Comparison of ENCODE assay signal across 10 cellular contexts in the genomic region with DNA sequence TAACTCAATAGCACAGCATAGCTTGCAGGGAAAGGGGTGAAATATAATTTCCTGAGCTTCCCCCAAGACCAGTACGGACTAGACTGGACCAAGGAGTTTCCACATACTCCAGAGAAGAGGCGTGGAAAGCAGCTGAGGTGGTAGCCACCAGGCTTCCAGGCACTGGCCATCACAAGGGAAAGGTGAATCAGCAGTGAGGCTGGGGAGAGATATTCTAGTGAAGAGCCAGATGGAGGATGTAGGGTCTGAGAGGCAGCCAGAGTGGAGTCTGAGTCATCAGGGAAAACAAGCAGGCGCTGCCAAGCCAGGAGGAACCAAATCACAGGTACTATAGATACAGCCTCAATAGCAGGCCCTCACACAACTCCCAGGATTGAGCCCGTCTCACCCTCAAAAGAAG. TPM values are rescaled to one million over a fixed set of nuclear protein-coding genes. Genes with fewer than 3 reads are reported as not detected.
DNase-seq lines count a peak whose midpoint lies in the region; ATAC-seq and TF ChIP-seq lines count a peak whose summit lies in the region.
"Had no signal": no experiment of that assay in that cellular context is flagged by ENCODE, and none has a peak within 500 bp of the region (broad histone marks: within the 10 kb centered on the region; RNA-seq: fewer than 3 reads in every experiment).

No MANE protein-coding gene starts in this region.

- H3K36me3 ChIP-seq in Panc1 (ENCODE audit: control insufficient read depth, insufficient read depth, low read length) = no peaks in the 10 kb centered on the region
- H3K36me3 ChIP-seq in fibroblast of lung (ENCODE audit: control insufficient read depth, insufficient read depth, low read length) = no peaks in the 10 kb centered on the region
- H3K36me3 ChIP-seq in heart left ventricle = no peaks in the 10 kb centered on the region

- no peaks in the 10 kb centered on the region for H4K20me1 ChIP-seq in fibroblast of lung (ENCODE audit: control insufficient read depth, extremely low read depth, insufficient read depth, low read length)

- H3K4me1 Mint-ChIP-seq in activated CD8-positive, alpha-beta T cell treated with anti-CD3 and anti-CD28 coated beads for 36 hours (ENCODE audit: low read depth) = peaks cover 40% of the 10 kb centered on the region
- H3K4me1 Mint-ChIP-seq in activated CD8-positive, alpha-beta T cell treated with anti-CD3 and anti-CD28 coated beads, Interleukin-2, amount 10 ng/mL, durations not matched to agents 7 days and 5 days (ENCODE audit: low read depth) = peaks cover 41% of the 10 kb centered on the region
- H3K4me1 Mint-ChIP-seq in stimulated activated naive CD8-positive, alpha-beta T cell treated with anti-CD3 and anti-CD28 coated beads, Interleukin-15, Interleukin-2, amounts not matched to agents 100 ng/mL and 50 ng/mL, for 24 hours (ENCODE audit: low read depth) = peaks cover 44% of the 10 kb centered on the region

- DNase-seq in activated CD8-positive, alpha-beta T cell treated with anti-CD3 and anti-CD28 coated beads for 36 hours = peak; percentile 24
- DNase-seq in activated CD8-positive, alpha-beta T cell treated with anti-CD3 and anti-CD28 coated beads, Interleukin-2, amount 10 ng/mL, durations not matched to agents 7 days and 5 days = no peak
- DNase-seq in Panc1 (ENCODE audit: low read depth, low spot score) (no peak), fibroblast of lung (ENCODE audit: low read depth in 2 of 2) (peak; percentile 34 to 93), heart left ventricle (no peak), cortex of kidney (lab: John Stamatoyannopoulos, UW) (no peak), NCI-H82 treated with DMSO at 0.1 percent for 48 hours (lab: John Stamatoyannopoulos, UW; ENCODE audit: unreplicated experiment) (no peak)
- DNase-seq: activated CD8-positive, alpha-beta memory T cell treated with anti-CD3 and anti-CD28 coated beads for 24 hours had no signal

- H3K9me3 ChIP-seq in Panc1 (ENCODE audit: control insufficient read depth, insufficient read depth, low read depth, low read length) (no peaks in the 10 kb centered on the region), fibroblast of lung (ENCODE audit: control insufficient read depth, insufficient read depth, low read depth, low read length) (no peaks in the 10 kb centered on the region), heart left ventricle (no peaks in the 10 kb centered on the region)

- no TSS peak for BruUV-seq in Panc1 (replicated peaks; lab: Mats Ljungman, UMichigan)

- H3K36me3 Mint-ChIP-seq in activated CD8-positive, alpha-beta T cell treated with anti-CD3 and anti-CD28 coated beads for 36 hours (ENCODE audit: low read depth) = no peaks in the 10 kb centered on the region
- H3K36me3 Mint-ChIP-seq in activated CD8-positive, alpha-beta T cell treated with anti-CD3 and anti-CD28 coated beads, Interleukin-2, amount 10 ng/mL, durations not matched to agents 7 days and 5 days (ENCODE audit: low read depth) = no peaks in the 10 kb centered on the region
- no peaks in the 10 kb centered on the region for H3K36me3 Mint-ChIP-seq in stimulated activated naive CD8-positive, alpha-beta T cell treated with anti-CD3 and anti-CD28 coated beads, Interleukin-15, Interleukin-2, amounts not matched to agents 100 ng/mL and 50 ng/mL, for 24 hours (ENCODE audit: low read depth)
- H3K36me3 Mint-ChIP-seq: type B pancreatic cell had no signal

- H2AFZ ChIP-seq in fibroblast of lung (ENCODE audit: low read length) = no peak overlapping the region

- no peak overlapping the region for H3K4me2 ChIP-seq in fibroblast of lung (ENCODE audit: extremely low read depth, insufficient read depth, low read length)

- no peak overlapping the region for H3K27ac Mint-ChIP-seq in activated CD8-positive, alpha-beta T cell treated with anti-CD3 and anti-CD28 coated beads for 36 hours
- H3K27ac Mint-ChIP-seq in activated CD8-positive, alpha-beta T cell treated with anti-CD3 and anti-CD28 coated beads, Interleukin-2, amount 10 ng/mL, durations not matched to agents 7 days and 5 days = no peak overlapping the region
- peak overlapping the region; percentile 37 for H3K27ac Mint-ChIP-seq in stimulated activated naive CD8-positive, alpha-beta T cell treated with anti-CD3 and anti-CD28 coated beads, Interleukin-15, Interleukin-2, amounts not matched to agents 100 ng/mL and 50 ng/mL, for 24 hours
- H3K27ac Mint-ChIP-seq: type B pancreatic cell had no signal

- H3K4me1 ChIP-seq in Panc1 (ENCODE audit: control insufficient read depth, insufficient read depth, low read length) = no peaks in the 10 kb centered on the region
- no peaks in the 10 kb centered on the region for H3K4me1 ChIP-seq in fibroblast of lung (ENCODE audit: control insufficient read depth, extremely low read depth, insufficient read depth, low read length)
- H3K4me1 ChIP-seq in heart left ventricle = peaks cover 0 to 19% (median 0%) of the 10 kb centered on the region in 12 donors

- in situ Hi-C loops in Panc1 (cut with HindIII; ENCODE audit: low pct_unique_long_range_greater_than_20kb, low sequenced_read_pairs) = no loop called here

- intact Hi-C loops in activated CD8-positive, alpha-beta T cell treated with anti-CD3 and anti-CD28 coated beads for 36 hours (cut with micrococcal nuclease) = no loop called here
- intact Hi-C loops in Panc1 (cut with micrococcal nuclease; ENCODE audit: unreplicated experiment) = no loop called here
- intact Hi-C loops in heart left ventricle (cut with DNase I) = loop anchor here in 4 of 10 donors (5.0 kb wide), 2 partner anchors 80 to 85 kb away; no protein-coding TSS in a partner anchor

- H3K27me3 Mint-ChIP-seq in activated CD8-positive, alpha-beta T cell treated with anti-CD3 and anti-CD28 coated beads for 36 hours = no peaks in the 10 kb centered on the region
- peaks cover 19% of the 10 kb centered on the region for H3K27me3 Mint-ChIP-seq in activated CD8-positive, alpha-beta T cell treated with anti-CD3 and anti-CD28 coated beads, Interleukin-2, amount 10 ng/mL, durations not matched to agents 7 days and 5 days (ENCODE audit: low read depth)
- H3K27me3 Mint-ChIP-seq in stimulated activated naive CD8-positive, alpha-beta T cell treated with anti-CD3 and anti-CD28 coated beads, Interleukin-15, Interleukin-2, amounts not matched to agents 100 ng/mL and 50 ng/mL, for 24 hours = no peaks in the 10 kb centered on the region

- POLR2A ChIA-PET in activated CD8-positive, alpha-beta T cell treated with anti-CD3 and anti-CD28 coated beads for 36 hours (lab: Charles Lee) = interaction anchor here (1.6 kb wide), 1 partner anchor 10 kb away, joined by 8 read pairs; the partner anchor contains the start of gene RASA2
- POLR2A ChIA-PET in activated CD8-positive, alpha-beta T cell treated with anti-CD3 and anti-CD28 coated beads, Interleukin-2, amount 10 ng/mL, durations not matched to agents 7 days and 5 days (lab: Charles Lee) = interaction anchor here (1.1 kb wide), 1 partner anchor 10 kb away, joined by 4 read pairs; no protein-coding TSS in a partner anchor
- POLR2A ChIA-PET in Panc1 (lab: Charles Lee) = no interaction called here

- no peak for TF ChIP-seq CTCF in activated CD8-positive, alpha-beta T cell treated with anti-CD3 and anti-CD28 coated beads for 36 hours (IDR thresholded peaks at IDR 0.05)
- TF ChIP-seq CTCF in Panc1 (IDR thresholded peaks at IDR 0.05) (no peak), fibroblast of lung (conservative IDR thresholded peaks at IDR 0.05 in 1 of 2, IDR thresholded peaks at IDR 0.05 in 1 of 2; ENCODE audit: low read depth in 1 of 2, low read length in 2 of 2) (no peak), heart left ventricle (IDR thresholded peaks at IDR 0.05) (no peak)

- H3K27me3 ChIP-seq in Panc1 (ENCODE audit: control insufficient read depth, insufficient read depth, low read length) (no peaks in the 10 kb centered on the region), fibroblast of lung (ENCODE audit: control insufficient read depth, insufficient read depth, low read length) (no peaks in the 10 kb centered on the region), heart left ventricle (no peaks in the 10 kb centered on the region)

- CTCF ChIA-PET in activated CD8-positive, alpha-beta T cell treated with anti-CD3 and anti-CD28 coated beads for 36 hours (lab: Charles Lee) = interaction anchor here (1.2 to 6.0 kb wide), 6 partner anchors 9 to 84 kb away, joined by 3 to 31 read pairs (median 5); no protein-coding TSS in a partner anchor
- CTCF ChIA-PET in activated CD8-positive, alpha-beta T cell treated with anti-CD3 and anti-CD28 coated beads, Interleukin-2, amount 10 ng/mL, durations not matched to agents 7 days and 5 days (lab: Charles Lee) = interaction anchor here (1.1 to 3.3 kb wide), 4 partner anchors 10 to 165 kb away, joined by 3 to 27 read pairs (median 4); no protein-coding TSS in a partner anchor
- CTCF ChIA-PET in Panc1 (lab: Charles Lee) = no interaction called here

- no peak overlapping the region for H3K27ac ChIP-seq in Panc1 (ENCODE audit: low read length)
- H3K27ac ChIP-seq in fibroblast of lung (ENCODE audit: insufficient read depth, low read length) = no peak overlapping the region
- H3K27ac ChIP-seq in heart left ventricle = no peak overlapping the region

- no peaks in the 10 kb centered on the region for H3K9me3 Mint-ChIP-seq in activated CD8-positive, alpha-beta T cell treated with anti-CD3 and anti-CD28 coated beads for 36 hours
- H3K9me3 Mint-ChIP-seq in activated CD8-positive, alpha-beta T cell treated with anti-CD3 and anti-CD28 coated beads, Interleukin-2, amount 10 ng/mL, durations not matched to agents 7 days and 5 days (ENCODE audit: insufficient read depth) = no peaks in the 10 kb centered on the region
- H3K9me3 Mint-ChIP-seq in stimulated activated naive CD8-positive, alpha-beta T cell treated with anti-CD3 and anti-CD28 coated beads, Interleukin-15, Interleukin-2, amounts not matched to agents 100 ng/mL and 50 ng/mL, for 24 hours = no peaks in the 10 kb centered on the region
- H3K9me3 Mint-ChIP-seq: type B pancreatic cell had no signal

- H3K4me3 Mint-ChIP-seq in activated CD8-positive, alpha-beta T cell treated with anti-CD3 and anti-CD28 coated beads for 36 hours = no peak overlapping the region
- no peak overlapping the region for H3K4me3 Mint-ChIP-seq in activated CD8-positive, alpha-beta T cell treated with anti-CD3 and anti-CD28 coated beads, Interleukin-2, amount 10 ng/mL, durations not matched to agents 7 days and 5 days
- H3K4me3 Mint-ChIP-seq in stimulated activated naive CD8-positive, alpha-beta T cell treated with anti-CD3 and anti-CD28 coated beads, Interleukin-15, Interleukin-2, amounts not matched to agents 100 ng/mL and 50 ng/mL, for 24 hours = no peak overlapping the region
- H3K4me3 Mint-ChIP-seq: type B pancreatic cell had no signal

- no peak for TF ChIP-seq POLR2A in heart left ventricle (IDR thresholded peaks at IDR 0.05)

- no peak overlapping the region for H3K4me3 ChIP-seq in Panc1 (ENCODE audit: low read depth in 2 of 2, low read length in 2 of 2)
- H3K4me3 ChIP-seq in fibroblast of lung (replicated peaks in 1 of 4; ENCODE audit: control extremely low read depth in 1 of 4, insufficient read depth in 1 of 4, low read depth in 3 of 4, low read length in 4 of 4) = no peak overlapping the region
- H3K4me3 ChIP-seq in heart left ventricle = no peak overlapping the region

- WGBS in heart left ventricle, 4 donors = 96 to 98% (median 97%) methylated on average over 4 of the region's 4 CpGs

- H3K9ac ChIP-seq in fibroblast of lung (ENCODE audit: insufficient read depth, low read length) = no peak overlapping the region

- peak; percentile 64 for ATAC-seq in activated CD8-positive, alpha-beta T cell treated with anti-CD3 and anti-CD28 coated beads for 36 hours
- ATAC-seq in activated CD8-positive, alpha-beta T cell treated with anti-CD3 and anti-CD28 coated beads, Interleukin-2, amount 10 ng/mL, durations not matched to agents 7 days and 5 days = no peak
- ATAC-seq in Panc1 (peak; percentile 80; the same call in 1 of the 2 replicates), heart left ventricle (no peak)

- H3K79me2 ChIP-seq in fibroblast of lung (ENCODE audit: control insufficient read depth, insufficient read depth, low read length) = no peaks in the 10 kb centered on the region

RNA-seq across cellular contexts. Expression of gene RASA2, which starts 9.6 kb away (rescaled TPM):
- 10 to 100 TPM; 35.4 to 41.5 TPM for total RNA-seq in activated CD8-positive, alpha-beta T cell treated with anti-CD3 and anti-CD28 coated beads for 36 hours
- 10 to 100 TPM; 56.8 to 60.2 TPM for total RNA-seq in activated CD8-positive, alpha-beta T cell treated with anti-CD3 and anti-CD28 coated beads, Interleukin-2, amount 10 ng/mL, durations not matched to agents 7 days and 5 days
- total RNA-seq in Panc1 (2021; ENCODE audit: unreplicated experiment) (14.5 TPM), fibroblast of lung (10.0 and 11.4 TPM in 2 replicates), heart left ventricle (10 to 100 TPM in 1 of 9 donors, 1 to 10 TPM in 8; 2.2 to 12.3 (median 4.2) TPM)
- 3.6 TPM for polyA plus RNA-seq in Panc1 (2012; ENCODE audit: insufficient read length)
- polyA plus RNA-seq in fibroblast of lung (8.4 and 10.0 TPM in 2 replicates), heart left ventricle (1 to 10 TPM; 2.0 to 2.2 TPM)
- polyA plus RNA-seq in fibroblast of lung (2012) = 3.9 and 4.7 TPM in 2 replicates
- 0.51 and 1.2 TPM in 2 replicates for polyA minus RNA-seq in fibroblast of lung (ENCODE audit: low replicate concordance)

Comparison
In these comparisons a context has a peak if more than half of its experiments do, and no peak if none do; other contexts are left out.
1. ATAC-seq: peak in activated CD8-positive, alpha-beta T cell treated with anti-CD3 and anti-CD28 coated beads for 36 hours (single experiment) and Panc1 (single experiment); none in activated CD8-positive, alpha-beta T cell treated with anti-CD3 and anti-CD28 coated beads, Interleukin-2, amount 10 ng/mL, durations not matched to agents 7 days and 5 days (single experiment) and heart left ventricle (0 of 4).
2. DNase-seq: peak in activated CD8-positive, alpha-beta T cell treated with anti-CD3 and anti-CD28 coated beads for 36 hours (single experiment) and fibroblast of lung (2 of 2); none in activated CD8-positive, alpha-beta T cell treated with anti-CD3 and anti-CD28 coated beads, Interleukin-2, amount 10 ng/mL, durations not matched to agents 7 days and 5 days (single experiment), Panc1 (single experiment), heart left ventricle (0 of 5), cortex of kidney (single experiment) and NCI-H82 treated with DMSO at 0.1 percent for 48 hours (single experiment).